18 cellular contexts compared by ENCODE assay signal in genomic region chr1:162475539-162476185, GRCh38.
"Had no signal": no experiment of that assay in that cellular context is flagged by ENCODE, and none has a peak within 500 bp of the region (broad histone marks: within the 10 kb centered on the region; RNA-seq: fewer than 3 reads in every experiment).

No MANE protein-coding gene starts in this region.

- FAIRE-seq: astrocyte had no signal

- H3K4me1 ChIP-seq: prostate gland, sigmoid colon had no signal

- H3K36me3 ChIP-seq: cardiac muscle cell, prostate gland, sigmoid colon had no signal

- H3K4me3 ChIP-seq: cardiac muscle cell, coronary artery, prostate gland, sigmoid colon had no signal

- H3K4me3 Mint-ChIP-seq: activated CD8-positive, alpha-beta T cell treated with anti-CD3 and anti-CD28 coated beads for 36 hours; activated naive CD8-positive, alpha-beta T cell treated with anti-CD3 and anti-CD28 coated beads, Interleukin-2, amount 50 U/mL, for 24 hours; activated T-helper 1 cell treated with anti-CD3 and anti-CD28 coated beads, Interleukin-12 subunit alpha, Interleukin-12 subunit beta, Interleukin-2, Interleukin-4 antibody, amounts not matched to agents 30 ng/mL and 10 ng/mL and 1 ng/mL, durations not matched to agents 14 hours and 24 hours and 36 hours; natural killer cell; type B pancreatic cell had no signal

- DNase-seq: activated CD4-positive, alpha-beta T cell treated with anti-CD3 and anti-CD28 coated beads for 4 hours; activated CD8-positive, alpha-beta memory T cell treated with anti-CD3 and anti-CD28 coated beads, Interleukin-2, amount 50 U/mL, for 4 hours; activated CD8-positive, alpha-beta T cell treated with anti-CD3 and anti-CD28 coated beads for 36 hours; activated naive CD4-positive, alpha-beta T cell; activated naive CD8-positive, alpha-beta T cell treated with anti-CD3 and anti-CD28 coated beads, Interleukin-2, amount 50 U/mL, for 24 hours; effector CD8-positive, alpha-beta T cell; islet precursor cell; natural killer cell; sigmoid colon; stimulated activated naive CD4-positive, alpha-beta T cell treated with Interleukin-2 at 50 U/mL for 16 hours; T-helper 9 cell had no signal

- H3K27me3 ChIP-seq: cardiac muscle cell, sigmoid colon had no signal

- H3K27ac ChIP-seq: cardiac muscle cell, coronary artery, prostate gland, sigmoid colon, VCaP had no signal

- H3K27ac Mint-ChIP-seq: activated CD8-positive, alpha-beta T cell treated with anti-CD3 and anti-CD28 coated beads for 36 hours; activated naive CD8-positive, alpha-beta T cell treated with anti-CD3 and anti-CD28 coated beads, Interleukin-2, amount 50 U/mL, for 24 hours; activated T-helper 1 cell treated with anti-CD3 and anti-CD28 coated beads, Interleukin-12 subunit alpha, Interleukin-12 subunit beta, Interleukin-2, Interleukin-4 antibody, amounts not matched to agents 30 ng/mL and 10 ng/mL and 1 ng/mL, durations not matched to agents 14 hours and 24 hours and 36 hours; natural killer cell; type B pancreatic cell had no signal

- H3K9me3 ChIP-seq: prostate gland had no signal

- H3K4me1 Mint-ChIP-seq: activated naive CD8-positive, alpha-beta T cell treated with anti-CD3 and anti-CD28 coated beads, Interleukin-2, amount 50 U/mL, for 24 hours; natural killer cell had no signal

- H3K36me3 Mint-ChIP-seq: type B pancreatic cell had no signal
